In genomic region chr18:69585696-69586095, GRCh38 we compare ENCODE assay signal across 23 cellular contexts.
"Had no signal": no experiment of that assay in that cellular context is flagged by ENCODE, and none has a peak within 500 bp of the region (broad histone marks: within the 10 kb centered on the region; RNA-seq: fewer than 3 reads in every experiment).

No MANE protein-coding gene starts in this region.

- H3K36me3 ChIP-seq: ascending aorta, WERI-Rb-1 had no signal

- H3K27me3 Mint-ChIP-seq: activated T-cell treated with anti-CD3 and anti-CD28 coated beads, Interleukin-2, amount 50 U/mL, for 24 hours had no signal

- H3K4me1 ChIP-seq: ascending aorta, body of pancreas had no signal

- H3K9me3 Mint-ChIP-seq: activated naive CD4-positive, alpha-beta T cell treated with anti-CD3 and anti-CD28 coated beads, Interleukin-2, amount 50 U/mL, for 72 hours; activated naive CD8-positive, alpha-beta T cell treated with anti-CD3 and anti-CD28 coated beads, Interleukin-2, amount 50 U/mL, for 24 hours; activated T-cell treated with anti-CD3 and anti-CD28 coated beads, Interleukin-2, amount 50 U/mL, for 24 hours; activated T-helper 1 cell treated with anti-CD3 and anti-CD28 coated beads, Interleukin-12 subunit alpha, Interleukin-12 subunit beta, Interleukin-2, Interleukin-4 antibody, amounts not matched to agents 30 ng/mL and 10 ng/mL and 1 ng/mL, durations not matched to agents 14 hours and 24 hours and 36 hours had no signal

- H3K27ac ChIP-seq: ascending aorta, body of pancreas, WERI-Rb-1 had no signal

- H3K9ac ChIP-seq: SK-N-SH had no signal

- H3K4me2 ChIP-seq: SK-N-SH had no signal

- H3K4me3 Mint-ChIP-seq: activated CD8-positive, alpha-beta memory T cell treated with anti-CD3 and anti-CD28 coated beads, Interleukin-2, amount 10 ng/mL, durations not matched to agents 7 days and 5 days; activated naive CD8-positive, alpha-beta T cell treated with anti-CD3 and anti-CD28 coated beads, Interleukin-2, amount 50 U/mL, for 24 hours; activated T-cell treated with anti-CD3 and anti-CD28 coated beads, Interleukin-2, amount 50 U/mL, for 24 hours; activated T-helper 1 cell treated with anti-CD3 and anti-CD28 coated beads, Interleukin-12 subunit alpha, Interleukin-12 subunit beta, Interleukin-2, Interleukin-4 antibody, amounts not matched to agents 30 ng/mL and 10 ng/mL and 1 ng/mL, durations not matched to agents 14 hours and 24 hours and 36 hours had no signal

- DNase-seq: activated CD4-positive, alpha-beta T cell treated with anti-CD3 and anti-CD28 coated beads for 48 hours; activated CD4-positive, alpha-beta T cell treated with anti-CD3 and anti-CD28 coated beads, Interleukin-2, amount 50 U/mL, for 48 hours; activated CD8-positive, alpha-beta memory T cell treated with anti-CD3 and anti-CD28 coated beads, Interleukin-2, amount 10 ng/mL, durations not matched to agents 7 days and 5 days; activated effector memory CD4-positive, alpha-beta T cell treated with Interleukin-2 at 50 U/mL for 16 hours; activated naive CD4-positive, alpha-beta T cell; activated naive CD8-positive, alpha-beta T cell treated with anti-CD3 and anti-CD28 coated beads, Interleukin-2, amount 50 U/mL, for 24 hours; activated T-cell treated with anti-CD3 and anti-CD28 coated beads, Interleukin-2, amount 50 U/mL, for 24 hours; amniotic stem cell; body of pancreas; central memory CD4-positive, alpha-beta T cell; KG1; NCI-H1048; NCI-H146; NCI-H187 treated with DMSO at 0.1 percent for 48 hours; NCI-H2081 treated with DMSO at 0.1 percent for 48 hours; NCI-H226; SK-N-SH; T-helper 1 cell; WERI-Rb-1 had no signal

- H3K4me1 Mint-ChIP-seq: activated naive CD8-positive, alpha-beta T cell treated with anti-CD3 and anti-CD28 coated beads, Interleukin-2, amount 50 U/mL, for 24 hours had no signal

- ATAC-seq: activated CD8-positive, alpha-beta memory T cell treated with anti-CD3 and anti-CD28 coated beads, Interleukin-2, amount 10 ng/mL, durations not matched to agents 7 days and 5 days; activated naive CD4-positive, alpha-beta T cell treated with anti-CD3 and anti-CD28 coated beads, Interleukin-2, amount 50 U/mL, for 72 hours; activated naive CD8-positive, alpha-beta T cell treated with anti-CD3 and anti-CD28 coated beads, Interleukin-2, amount 50 U/mL, for 24 hours; body of pancreas; Right ventricle myocardium inferior had no signal

- H3K9me2 ChIP-seq: SK-N-SH had no signal

- H3K9me3 ChIP-seq: ascending aorta, body of pancreas, SK-N-SH had no signal

- H3K4me3 ChIP-seq: ascending aorta, body of pancreas had no signal

- H3K36me3 Mint-ChIP-seq: activated CD8-positive, alpha-beta memory T cell treated with anti-CD3 and anti-CD28 coated beads, Interleukin-2, amount 10 ng/mL, durations not matched to agents 7 days and 5 days; activated naive CD4-positive, alpha-beta T cell treated with anti-CD3 and anti-CD28 coated beads, Interleukin-2, amount 50 U/mL, for 72 hours had no signal

- H3K27ac Mint-ChIP-seq: activated CD8-positive, alpha-beta memory T cell treated with anti-CD3 and anti-CD28 coated beads, Interleukin-2, amount 10 ng/mL, durations not matched to agents 7 days and 5 days; activated naive CD4-positive, alpha-beta T cell treated with anti-CD3 and anti-CD28 coated beads, Interleukin-2, amount 50 U/mL, for 72 hours; activated naive CD8-positive, alpha-beta T cell treated with anti-CD3 and anti-CD28 coated beads, Interleukin-2, amount 50 U/mL, for 24 hours; activated T-cell treated with anti-CD3 and anti-CD28 coated beads, Interleukin-2, amount 50 U/mL, for 24 hours; activated T-helper 1 cell treated with anti-CD3 and anti-CD28 coated beads, Interleukin-12 subunit alpha, Interleukin-12 subunit beta, Interleukin-2, Interleukin-4 antibody, amounts not matched to agents 30 ng/mL and 10 ng/mL and 1 ng/mL, durations not matched to agents 14 hours and 24 hours and 36 hours had no signal

- H3K27me3 ChIP-seq: ascending aorta, body of pancreas had no signal
